12 cellular contexts compared by ENCODE assay signal in the genomic region with DNA sequence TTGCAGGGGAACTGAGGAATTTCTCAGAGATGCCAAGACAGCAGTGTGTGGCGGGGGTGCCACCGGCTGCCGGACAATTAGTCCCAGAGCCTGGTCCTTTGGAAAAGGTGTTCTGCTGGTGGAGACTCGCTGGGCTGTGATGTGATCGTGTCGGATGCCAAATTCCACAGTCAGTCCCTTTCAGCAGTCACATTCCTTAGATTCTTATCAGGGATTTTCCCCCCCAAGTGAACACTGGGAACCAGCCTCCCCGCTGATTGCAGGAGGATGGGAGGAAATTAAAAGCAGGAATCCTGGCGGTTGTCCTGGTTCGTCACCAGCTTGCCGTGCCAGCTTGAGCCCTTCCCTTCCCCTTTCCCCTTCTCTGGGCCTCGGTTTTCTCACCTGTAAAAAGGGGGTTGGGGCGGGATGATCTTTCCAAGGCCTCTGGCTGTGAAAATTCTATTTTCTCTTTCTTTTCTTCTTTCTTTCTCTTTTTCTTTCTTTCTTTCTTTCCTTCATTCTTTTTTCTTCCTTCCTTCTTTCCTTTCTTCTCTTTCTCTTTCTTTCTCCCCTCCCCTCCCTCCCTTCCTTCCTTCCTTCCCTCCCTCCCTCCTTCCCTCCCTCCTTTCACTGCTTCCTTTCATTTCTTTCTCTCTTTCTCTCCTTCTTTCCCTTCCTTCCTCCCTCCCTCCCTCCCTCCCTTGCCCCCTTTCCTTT. TPM values are rescaled to one million over a fixed set of nuclear protein-coding genes. Genes with fewer than 3 reads are reported as not detected.
A peak's percentile ranks its signal among the peaks of the same experiment; 100 is the strongest.
DNase-seq lines count a peak whose midpoint lies in the region; ATAC-seq and TF ChIP-seq lines count a peak whose summit lies in the region.
"Had no signal": no experiment of that assay in that cellular context is flagged by ENCODE, and none has a peak within 500 bp of the region (broad histone marks: within the 10 kb centered on the region; RNA-seq: fewer than 3 reads in every experiment).

No MANE protein-coding gene starts in this region.

- H4K20me1 ChIP-seq in fibroblast of lung (ENCODE audit: control insufficient read depth, extremely low read depth, insufficient read depth, low read length) = no peaks in the 10 kb centered on the region

- no peak overlapping the region for H2AFZ ChIP-seq in fibroblast of lung (ENCODE audit: low read length)

- H3K4me3 Mint-ChIP-seq in stimulated activated naive CD8-positive, alpha-beta T cell treated with anti-CD3 and anti-CD28 coated beads, Interleukin-15, amount 100 ng/mL, for 72 hours = no peak overlapping the region

- H3K36me3 ChIP-seq in SK-N-MC (ENCODE audit: insufficient read depth, low read length) (no peaks in the 10 kb centered on the region), fibroblast of lung (ENCODE audit: control insufficient read depth, insufficient read depth, low read length) (no peaks in the 10 kb centered on the region), prostate gland (no peaks in the 10 kb centered on the region)
- H3K36me3 ChIP-seq: esophagus muscularis mucosa had no signal

- H3K27me3 Mint-ChIP-seq in stimulated activated naive CD8-positive, alpha-beta T cell treated with anti-CD3 and anti-CD28 coated beads, Interleukin-15, amount 100 ng/mL, for 72 hours = no peaks in the 10 kb centered on the region

- H3K9me3 ChIP-seq in SK-N-MC (ENCODE audit: low read depth, low read length) = no peaks in the 10 kb centered on the region
- no peaks in the 10 kb centered on the region for H3K9me3 ChIP-seq in fibroblast of lung (ENCODE audit: control insufficient read depth, insufficient read depth, low read depth, low read length)
- H3K9me3 ChIP-seq in prostate gland = no peaks in the 10 kb centered on the region
- H3K9me3 ChIP-seq: esophagus muscularis mucosa had no signal

- no peak overlapping the region for H3K27ac Mint-ChIP-seq in stimulated activated naive CD8-positive, alpha-beta T cell treated with anti-CD3 and anti-CD28 coated beads, Interleukin-15, amount 100 ng/mL, for 72 hours

- H3K27me3 ChIP-seq in fibroblast of lung (ENCODE audit: control insufficient read depth, insufficient read depth, low read length) = peaks cover 7% of the 10 kb centered on the region
- no peaks in the 10 kb centered on the region for H3K27me3 ChIP-seq in prostate gland (replicated peaks; ENCODE audit: insufficient read depth)

- no peaks in the 10 kb centered on the region for H3K4me1 Mint-ChIP-seq in stimulated activated naive CD8-positive, alpha-beta T cell treated with anti-CD3 and anti-CD28 coated beads, Interleukin-15, amount 100 ng/mL, for 72 hours

- no peaks in the 10 kb centered on the region for H3K9me3 Mint-ChIP-seq in stimulated activated naive CD8-positive, alpha-beta T cell treated with anti-CD3 and anti-CD28 coated beads, Interleukin-15, amount 100 ng/mL, for 72 hours

- intact Hi-C loops in prostate gland (cut with DNase I) = no loop called here

- peak overlapping the region; percentile 45 for H3K4me2 ChIP-seq in fibroblast of lung (ENCODE audit: extremely low read depth, insufficient read depth, low read length)

- no peak overlapping the region for H3K9ac ChIP-seq in SK-N-MC (ENCODE audit: insufficient read length)
- H3K9ac ChIP-seq in fibroblast of lung (ENCODE audit: insufficient read depth, low read length) = no peak overlapping the region

- H3K4me1 ChIP-seq in fibroblast of lung (ENCODE audit: control insufficient read depth, extremely low read depth, insufficient read depth, low read length) (peaks cover 3% of the 10 kb centered on the region), prostate gland (replicated peaks) (no peaks in the 10 kb centered on the region)

- H3K27ac ChIP-seq in SK-N-MC = peak overlapping the region; percentile 93
- H3K27ac ChIP-seq in fibroblast of lung (ENCODE audit: insufficient read depth, low read length) = no peak overlapping the region
- peak overlapping the region in 1 of 2 donors; percentile 42 for H3K27ac ChIP-seq in prostate gland
- H3K27ac ChIP-seq: esophagus muscularis mucosa had no signal

- ATAC-seq in HG02571 (IDR thresholded peaks at IDR 0.05; ENCODE audit: unreplicated experiment) = no peak
- no peak for ATAC-seq in stimulated activated naive CD8-positive, alpha-beta T cell treated with anti-CD3 and anti-CD28 coated beads, Interleukin-15, amount 100 ng/mL, for 72 hours

- 5% methylated on average over 12 of the region's 12 CpGs for WGBS in prostate gland

- TF ChIP-seq CTCF in fibroblast of lung (conservative IDR thresholded peaks at IDR 0.05 in 1 of 2, IDR thresholded peaks at IDR 0.05 in 1 of 2; ENCODE audit: low read depth in 1 of 2, low read length in 2 of 2) (no peak), prostate gland (IDR thresholded peaks at IDR 0.05) (no peak)

- H3K4me3 ChIP-seq in SK-N-MC (peak overlapping the region; percentile 72), fibroblast of lung (replicated peaks in 1 of 4; ENCODE audit: control extremely low read depth in 1 of 4, insufficient read depth in 1 of 4, low read depth in 3 of 4, low read length in 4 of 4) (no peak overlapping the region), prostate gland (no peak overlapping the region)

- DNase-seq in GM04503 (ENCODE audit: low read depth) (peak; percentile 52), SK-N-MC (ENCODE audit: low read depth, low spot score) (peak; percentile 48), fibroblast of lung (ENCODE audit: low read depth in 2 of 2) (peak in 1 of 2 donors; percentile 67), prostate gland (ENCODE audit: low spot score) (peak; percentile 39), NCI-H524 (lab: John Stamatoyannopoulos, UW) (no peak), NCI-H128 (lab: John Stamatoyannopoulos, UW; ENCODE audit: unreplicated experiment) (no peak)
- no peak for DNase-seq in stimulated activated naive CD8-positive, alpha-beta T cell treated with anti-CD3 and anti-CD28 coated beads, Interleukin-15, amount 100 ng/mL, for 72 hours
- DNase-seq: activated naive CD4-positive, alpha-beta T cell treated with Interleukin-2 at 50 U/mL for 16 hours; NCI-H345; stimulated activated CD8-positive, alpha-beta memory T cell treated with anti-CD3 and anti-CD28 coated beads, Interleukin-4, amount 100 ng/mL, for 48 hours had no signal

- no peaks in the 10 kb centered on the region for H3K79me2 ChIP-seq in fibroblast of lung (ENCODE audit: control insufficient read depth, insufficient read depth, low read length)

- no peak for TF ChIP-seq POLR2A in prostate gland (IDR thresholded peaks at IDR 0.05)

RNA-seq across cellular contexts. Expression of a gene that starts 39.6 kb away (rescaled TPM):
- total RNA-seq in fibroblast of lung (not detected in 2 replicates), prostate gland (10 to 100 TPM in 1 of 2 donors, 1 to 10 TPM in 1; 3.8 to 10.3 TPM)
- 0.06 TPM in 1 of 2 replicates, not detected in the other for polyA plus RNA-seq in fibroblast of lung
- 0.07 TPM in 1 of 2 replicates, not detected in the other for polyA plus RNA-seq in fibroblast of lung (2012)
- not detected in 2 replicates for polyA minus RNA-seq in fibroblast of lung (ENCODE audit: low replicate concordance)
- total RNA-seq: esophagus muscularis mucosa had no signal

Comparison
In these comparisons a context has a peak if more than half of its experiments do, and no peak if none do; other contexts are left out.
1. DNase-seq: peak in GM04503 (single experiment), SK-N-MC (single experiment) and prostate gland (single experiment); none in NCI-H524 (0 of 2), NCI-H128 (single experiment) and stimulated activated naive CD8-positive, alpha-beta T cell treated with anti-CD3 and anti-CD28 coated beads, Interleukin-15, amount 100 ng/mL, for 72 hours (0 of 2).